In the genomic region with DNA sequence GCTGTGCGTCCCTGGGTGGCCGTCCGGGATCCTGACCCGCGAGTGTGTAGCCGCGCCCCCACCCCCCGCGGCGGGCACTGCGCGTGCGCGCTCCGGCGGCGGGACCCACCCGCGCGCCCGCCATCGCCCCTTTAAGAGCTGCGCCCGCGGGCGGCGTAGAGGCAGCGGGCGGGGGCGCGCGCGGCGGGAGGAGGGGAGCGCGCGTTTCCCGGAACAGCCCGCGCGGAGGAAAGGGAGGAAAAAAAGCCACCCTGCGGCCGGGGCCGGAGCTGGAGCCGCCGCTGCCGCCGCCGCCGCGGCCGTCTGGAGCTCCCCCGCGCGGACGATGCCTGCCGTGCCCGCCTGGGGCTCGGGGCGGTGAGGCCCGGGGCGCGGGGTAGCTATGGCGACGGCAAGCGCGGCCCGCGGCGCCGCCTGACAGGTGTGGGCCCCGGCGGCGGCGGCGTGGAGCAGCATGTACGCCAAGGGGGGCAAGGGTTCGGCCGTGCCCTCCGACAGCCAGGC, we compare ENCODE assay signal across 8 cellular contexts. TPM values are rescaled to one million over a fixed set of nuclear protein-coding genes. Genes with fewer than 3 reads are reported as not detected.
DNase-seq lines count a peak whose midpoint lies in the region; ATAC-seq and TF ChIP-seq lines count a peak whose summit lies in the region.

A gene (plus strand): TSS at position 204 of the 504 bp plus-strand sequence. CDS start 251 bp downstream, at position 455.

- peak within 1 kb of the TSS; percentile 50 for H3K9ac ChIP-seq in KMS-11
- peak within 1 kb of the TSS; percentile 91 for H3K9ac ChIP-seq in neuronal stem cell (ENCODE audit: low read depth, low read length, poor library complexity)

- H3K4me2 ChIP-seq in KMS-11 (peak within 1 kb of the TSS; percentile 84), neuronal stem cell (ENCODE audit: insufficient read depth, low read length, poor library complexity, severe bottlenecking) (peak within 1 kb of the TSS; percentile 92)

- POLR2A ChIA-PET in BJ (lab: Charles Lee): no interaction called here

- H2BK15ac ChIP-seq in neuronal stem cell (ENCODE audit: low read length): peak within 1 kb of the TSS; percentile 92

- H4K91ac ChIP-seq in neuronal stem cell (ENCODE audit: low read depth, low read length, poor library complexity): peak within 1 kb of the TSS; percentile 56

- H2BK5ac ChIP-seq in neuronal stem cell (ENCODE audit: low read length): peak within 1 kb of the TSS; percentile 89

- peak within 1 kb of the TSS; percentile 91 for H2AK5ac ChIP-seq in neuronal stem cell (ENCODE audit: low read depth, low read length)

- no peak for TF ChIP-seq CTCF in BJ (IDR thresholded peaks at IDR 0.05; ENCODE audit: insufficient read depth, low read depth, low read length)
- no peak for TF ChIP-seq CTCF in KMS-11 (conservative IDR thresholded peaks at IDR 0.05; ENCODE audit: low read depth, low read length)
- TF ChIP-seq CTCF in upper lobe of left lung (IDR thresholded peaks at IDR 0.05): peak; percentile 40 to 92 (median 75)

- DNase-seq in BJ (ENCODE audit: low read depth) (no peak), SJCRH30 (peak; percentile 71 to 85), germinal center (ENCODE audit: low spot score) (peak; percentile 89), neuronal stem cell (ENCODE audit: low spot score) (peak; percentile 76), upper lobe of left lung (peak; percentile 63 to 95)
- peak; percentile 71 for DNase-seq in activated naive CD4-positive, alpha-beta T cell treated with anti-CD3 and anti-CD28 coated beads, Interleukin-2, amount 50 U/mL, for 16 hours

- peak in 2 of 4 donors; percentile 40 to 63 for TF ChIP-seq POLR2A in upper lobe of left lung (IDR thresholded peaks at IDR 0.05)

- TF ChIP-seq EP300 in upper lobe of left lung (IDR thresholded peaks at IDR 0.05): no peak

- H3K9me3 ChIP-seq in SJCRH30 (replicated peaks) (no peaks in the 10 kb centered on the region), neuronal stem cell (replicated peaks in 1 of 2; ENCODE audit: control insufficient read depth in 2 of 2, insufficient read depth in 1 of 2, low read depth in 1 of 2, low read length in 2 of 2) (peaks cover 0 to 2% of the 10 kb centered on the region in 2 donors), upper lobe of left lung (no peaks in the 10 kb centered on the region)

- H3K36me3 ChIP-seq in BJ (ENCODE audit: control insufficient read depth, insufficient read depth, low read length): peaks cover 2% of the 10 kb centered on the region; the same call in 1 of the 2 replicates
- no peaks in the 10 kb centered on the region for H3K36me3 ChIP-seq in KMS-11 (ENCODE audit: insufficient read depth)
- no peaks in the 10 kb centered on the region for H3K36me3 ChIP-seq in SJCRH30
- H3K36me3 ChIP-seq in neuronal stem cell (replicated peaks in 1 of 2; ENCODE audit: control insufficient read depth in 2 of 2, insufficient read depth in 2 of 2, low read length in 2 of 2): peaks cover 0 to 15% of the 10 kb centered on the region in 2 donors
- no peaks in the 10 kb centered on the region for H3K36me3 ChIP-seq in upper lobe of left lung

- H3K4ac ChIP-seq in neuronal stem cell (ENCODE audit: low read length): peak within 1 kb of the TSS; percentile 69

- no peaks in the 10 kb centered on the region for H3K27me3 ChIP-seq in BJ (ENCODE audit: control insufficient read depth, insufficient read depth, low read length)
- H3K27me3 ChIP-seq in KMS-11 (ENCODE audit: insufficient read depth, low read depth): 0 out of 2 replicates have a peak, but pooled peaks cover 11% of the 10 kb centered on the region
- no peaks in the 10 kb centered on the region for H3K27me3 ChIP-seq in SJCRH30
- H3K27me3 ChIP-seq in neuronal stem cell (ENCODE audit: control insufficient read depth in 3 of 3, insufficient read depth in 3 of 3, low read depth in 1 of 3, low read length in 3 of 3): peaks cover 0 to 20% (median 0%) of the 10 kb centered on the region in 3 experiments
- H3K27me3 ChIP-seq in upper lobe of left lung: no peaks in the 10 kb centered on the region

- ATAC-seq in GM19324 (IDR thresholded peaks at IDR 0.05; ENCODE audit: low FRiP score, unreplicated experiment) (peak; percentile 68), upper lobe of left lung (ENCODE audit: low FRiP score in 2 of 2) (peak; percentile 0 to 49)

- CTCF ChIA-PET in BJ (lab: Yijun Ruan, JAX): interaction anchor here (0.6 to 12.0 kb wide), 11 partner anchors 9 to 274 kb away, joined by 3 to 101 read pairs (median 4); a partner anchor contains a TSS

- no peak within 1 kb of the TSS for H3K27ac ChIP-seq in KMS-11
- H3K27ac ChIP-seq in SJCRH30: peak within 1 kb of the TSS; percentile 58
- no peak within 1 kb of the TSS for H3K27ac ChIP-seq in neuronal stem cell (replicated peaks; ENCODE audit: low read length)
- H3K27ac ChIP-seq in upper lobe of left lung: peak within 1 kb of the TSS; percentile 87 to 94 (median 91)

- peak within 1 kb of the TSS; percentile 90 for H2BK12ac ChIP-seq in neuronal stem cell (ENCODE audit: low read length)

- WGBS in neuronal stem cell (ENCODE audit: extremely low coverage in 2 of 2, insufficient read length in 2 of 2, insufficient replicate concordance in 1 of 2), 2 donors: no CpG with 5 or more reads among the region's 80 CpGs
- no CpG with 5 or more reads among the region's 80 CpGs for WGBS in upper lobe of left lung, 2 donors

- peaks cover 8% of the 10 kb centered on the region; the same call in 1 of the 2 replicates for H3K79me2 ChIP-seq in KMS-11 (ENCODE audit: insufficient read depth, low read depth)

- H3K4me3 ChIP-seq in BJ (ENCODE audit: low read depth, low read length) (peak within 1 kb of the TSS; percentile 87), KMS-11 (IDR thresholded peaks at IDR 0.05; ENCODE audit: insufficient read depth, low read depth, low read length) (no peak within 1 kb of the TSS), SJCRH30 (peak within 1 kb of the TSS; percentile 71), neuronal stem cell (ENCODE audit: low read length in 2 of 2) (peak within 1 kb of the TSS; percentile 83 to 86), upper lobe of left lung (peak within 1 kb of the TSS; percentile 68 to 94 (median 81))

- H4K8ac ChIP-seq in neuronal stem cell (ENCODE audit: low read depth, low read length): no peak within 1 kb of the TSS

- peak within 1 kb of the TSS; percentile 94 for H3K23ac ChIP-seq in neuronal stem cell (ENCODE audit: low read depth, low read length, poor library complexity)

- H3K14ac ChIP-seq in neuronal stem cell (ENCODE audit: low read length): peak within 1 kb of the TSS; percentile 82

- no peaks in the 10 kb centered on the region for H4K20me1 ChIP-seq in KMS-11 (ENCODE audit: insufficient read depth)

- H3K79me1 ChIP-seq in neuronal stem cell (ENCODE audit: low read depth, low read length): peaks cover 11% of the 10 kb centered on the region

- peak within 1 kb of the TSS; percentile 98 for H3K18ac ChIP-seq in neuronal stem cell (ENCODE audit: low read length)

- peaks cover 49% of the 10 kb centered on the region for H3K4me1 ChIP-seq in KMS-11 (ENCODE audit: low read depth, poor library complexity, severe bottlenecking)
- peaks cover 25% of the 10 kb centered on the region for H3K4me1 ChIP-seq in SJCRH30
- H3K4me1 ChIP-seq in neuronal stem cell (ENCODE audit: control insufficient read depth in 2 of 2, insufficient read depth in 1 of 2, low read depth in 1 of 2, low read length in 2 of 2): peaks cover 35 to 70% of the 10 kb centered on the region in 2 donors
- peaks cover 65 to 86% (median 66%) of the 10 kb centered on the region in 4 donors for H3K4me1 ChIP-seq in upper lobe of left lung

- peak within 1 kb of the TSS; percentile 77 for H2BK120ac ChIP-seq in neuronal stem cell (ENCODE audit: low read depth, low read length)

- H2AFZ ChIP-seq in KMS-11 (ENCODE audit: low read depth) (peak within 1 kb of the TSS; percentile 29; the same call in 1 of the 2 replicates), neuronal stem cell (ENCODE audit: low read length) (peak within 1 kb of the TSS; percentile 56)

RNA-seq across cellular contexts. Expression of the gene that starts here (rescaled TPM):
- polyA plus RNA-seq in BJ (2011; rRNA removed): 16.3 and 24.1 TPM in 2 replicates
- 15.0 and 30.3 TPM in 2 replicates for polyA minus RNA-seq in BJ (2011; rRNA and poly(A)+ RNA removed)
- 63.0 and 73.0 TPM in 2 replicates for total RNA-seq in SJCRH30 (2014; rRNA removed; shearing (Covaris generic))
- 66.8 TPM for polyA plus RNA-seq in neuronal stem cell (2013, experiment 1 of 2)
- polyA plus RNA-seq in neuronal stem cell (2013, experiment 2 of 2): 64.3 TPM
- total RNA-seq in upper lobe of left lung: 100 to 1,000 TPM in 1 of 6 donors, 10 to 100 TPM in 5; 52.0 to 157 (median 84.1) TPM

Comparison
In these comparisons a context has a peak if more than half of its experiments do, and no peak if none do; other contexts are left out.
1. CTCF ChIP-seq: peak in upper lobe of left lung (6 of 6); none in BJ (single experiment) and KMS-11 (single experiment).
2. H3K27ac ChIP-seq: peak in SJCRH30 (single experiment) and upper lobe of left lung (4 of 4); none in KMS-11 (single experiment) and neuronal stem cell (single experiment).